ENCODE assay signal across 8 cellular contexts in genomic region chr7:29987821-29988317, GRCh38. TPM values are rescaled to one million over a fixed set of nuclear protein-coding genes. Genes with fewer than 3 reads are reported as not detected.
DNase-seq lines count a peak whose midpoint lies in the region; ATAC-seq and TF ChIP-seq lines count a peak whose summit lies in the region.

No MANE protein-coding gene starts in this region.

- peaks cover 13% of the 10 kb centered on the region for H4K20me1 ChIP-seq in GM23338 (replicated peaks; ENCODE audit: insufficient read depth)

- peak overlapping the region; percentile 80 for H3K4me3 Mint-ChIP-seq in GM23338

- H3K4me3 ChIP-seq in BE2C (ENCODE audit: low read depth, low read length) (peak overlapping the region; percentile 81), GM23338 (peak overlapping the region; percentile 94), SK-N-MC (peak overlapping the region; percentile 96), esophagus (ENCODE audit: low read depth in 1 of 2, low read length in 2 of 2) (peak overlapping the region in 1 of 2 donors; percentile 75), neuronal stem cell (ENCODE audit: low read length in 2 of 2) (peak overlapping the region in 1 of 2 donors; percentile 99)

- H3K14ac ChIP-seq in neuronal stem cell (ENCODE audit: low read length), result no peak overlapping the region

- H2BK12ac ChIP-seq in neuronal stem cell (ENCODE audit: low read length), result no peak overlapping the region

- H3K4me2 ChIP-seq in GM23338 (peak overlapping the region; percentile 98), neuronal stem cell (ENCODE audit: insufficient read depth, low read length, poor library complexity, severe bottlenecking) (peak overlapping the region; percentile 21)

- no peak overlapping the region for H4K8ac ChIP-seq in neuronal stem cell (ENCODE audit: low read depth, low read length)

- H3F3A ChIP-seq in GM23338 (replicated peaks; ENCODE audit: low read depth), result 0 out of 2 replicates have a peak, but pooled peaks cover 8% of the 10 kb centered on the region

- H3K79me1 ChIP-seq in neuronal stem cell (ENCODE audit: low read depth, low read length), result peaks cover 6% of the 10 kb centered on the region

- no peak overlapping the region for H4K91ac ChIP-seq in neuronal stem cell (ENCODE audit: low read depth, low read length, poor library complexity)

- no peak overlapping the region for H3K9ac ChIP-seq in SK-N-MC (ENCODE audit: insufficient read length)
- H3K9ac ChIP-seq in neuronal stem cell (ENCODE audit: low read depth, low read length, poor library complexity), result no peak overlapping the region

- H3K36me3 ChIP-seq in BE2C (peaks cover 13% of the 10 kb centered on the region), GM23338 (ENCODE audit: insufficient read depth) (no peaks in the 10 kb centered on the region; the same call in 1 of the 2 replicates), SK-N-MC (ENCODE audit: insufficient read depth, low read length) (no peaks in the 10 kb centered on the region), esophagus (ENCODE audit: control insufficient read depth in 2 of 2, insufficient read depth in 2 of 2, low read length in 1 of 2) (no peaks in the 10 kb centered on the region), neuronal stem cell (replicated peaks in 1 of 2; ENCODE audit: control insufficient read depth in 2 of 2, insufficient read depth in 2 of 2, low read length in 2 of 2) (peaks cover 0 to 6% of the 10 kb centered on the region in 2 donors)

- no peak overlapping the region for H3K23ac ChIP-seq in neuronal stem cell (ENCODE audit: low read depth, low read length, poor library complexity)

- 0 out of 3 replicates have a peak, but pooled peaks cover 11% of the 10 kb centered on the region for H3K36me3 Mint-ChIP-seq in GM23338 (ENCODE audit: low read depth)

- H2AK5ac ChIP-seq in neuronal stem cell (ENCODE audit: low read depth, low read length), result no peak overlapping the region

- H3K79me2 ChIP-seq in GM23338 (replicated peaks; ENCODE audit: insufficient read depth), result peaks cover 57% of the 10 kb centered on the region

- H2AFZ ChIP-seq in GM23338 (no peak overlapping the region), neuronal stem cell (ENCODE audit: low read length) (peak overlapping the region; percentile 94)

- peaks cover 18% of the 10 kb centered on the region for H3K4me1 Mint-ChIP-seq in GM23338

- TF ChIP-seq CTCF in BE2C (IDR thresholded peaks at IDR 0.05; ENCODE audit: low read depth, low read length) (no peak), GM23338 (conservative IDR thresholded peaks at IDR 0.05; ENCODE audit: low read depth in 2 of 2) (no peak)

- peaks cover 8% of the 10 kb centered on the region for H3K9me3 Mint-ChIP-seq in GM23338

- no peak overlapping the region for H2BK15ac ChIP-seq in neuronal stem cell (ENCODE audit: low read length)

- H3K27me3 Mint-ChIP-seq in GM23338 (ENCODE audit: insufficient read depth, low read depth, poor library complexity), result peaks cover 11% of the 10 kb centered on the region

- H3K4me1 ChIP-seq in BE2C (no peaks in the 10 kb centered on the region), GM23338 (ENCODE audit: insufficient read depth) (peaks cover 17% of the 10 kb centered on the region), esophagus (ENCODE audit: control insufficient read depth in 2 of 2, insufficient read depth in 2 of 2, low read length in 1 of 2) (peaks cover 0 to 3% of the 10 kb centered on the region in 2 donors), neuronal stem cell (ENCODE audit: control insufficient read depth in 2 of 2, insufficient read depth in 1 of 2, low read depth in 1 of 2, low read length in 2 of 2) (peaks cover 5 to 14% of the 10 kb centered on the region in 2 donors)

- H3K27ac ChIP-seq in GM23338 (ENCODE audit: low read depth), result peak overlapping the region; percentile 42
- H3K27ac ChIP-seq in SK-N-MC, result peak overlapping the region; percentile 49; the same call in 1 of the 2 replicates
- peak overlapping the region; percentile 85 to 96 for H3K27ac ChIP-seq in esophagus (ENCODE audit: low read depth in 2 of 2, low read length in 1 of 2)
- no peak overlapping the region for H3K27ac ChIP-seq in neuronal stem cell (replicated peaks; ENCODE audit: low read length)

- DNase-seq in BE2C, result no peak
- DNase-seq in GM23338 (ENCODE audit: low spot score), result peak; percentile 61
- DNase-seq in SK-N-MC (ENCODE audit: low read depth, low spot score), result no peak
- DNase-seq in neuronal stem cell (ENCODE audit: low spot score), result peak; percentile 31
- DNase-seq in GOT3 (lab: John Stamatoyannopoulos, UW), result no peak

- no peak overlapping the region for H3K27ac Mint-ChIP-seq in GM23338

- H2BK5ac ChIP-seq in neuronal stem cell (ENCODE audit: low read length), result no peak overlapping the region

- ATAC-seq in GM23338 (no peak), GM21528 (IDR thresholded peaks at IDR 0.05; ENCODE audit: low FRiP score, unreplicated experiment) (no peak), HG03442 (IDR thresholded peaks at IDR 0.05; ENCODE audit: unreplicated experiment) (no peak)

- no peaks in the 10 kb centered on the region for H3K27me3 ChIP-seq in BE2C
- H3K27me3 ChIP-seq in GM23338 (ENCODE audit: insufficient read depth), result peaks cover 17% of the 10 kb centered on the region
- H3K27me3 ChIP-seq in esophagus (ENCODE audit: control insufficient read depth in 1 of 2, insufficient read depth in 2 of 2, low read length in 2 of 2), result no peaks in the 10 kb centered on the region
- H3K27me3 ChIP-seq in neuronal stem cell (ENCODE audit: control insufficient read depth in 3 of 3, insufficient read depth in 3 of 3, low read depth in 1 of 3, low read length in 3 of 3), result no peaks in the 10 kb centered on the region

- 52 to 57% methylated on average over 8 of the region's 8 CpGs for WGBS in esophagus, 2 donors
- no CpG with 5 or more reads among the region's 8 CpGs for WGBS in neuronal stem cell (ENCODE audit: extremely low coverage in 2 of 2, insufficient read length in 2 of 2, insufficient replicate concordance in 1 of 2), 2 donors

- H3K18ac ChIP-seq in neuronal stem cell (ENCODE audit: low read length), result no peak overlapping the region

- no peaks in the 10 kb centered on the region for H3K9me2 ChIP-seq in GM23338 (ENCODE audit: insufficient read depth)

- H3K4ac ChIP-seq in neuronal stem cell (ENCODE audit: low read length), result no peak overlapping the region

- H2BK120ac ChIP-seq in neuronal stem cell (ENCODE audit: low read depth, low read length), result no peak overlapping the region

- H3K9me3 ChIP-seq in BE2C, result no peaks in the 10 kb centered on the region
- H3K9me3 ChIP-seq in SK-N-MC (ENCODE audit: low read depth, low read length), result no peaks in the 10 kb centered on the region; the same call in 1 of the 2 replicates
- H3K9me3 ChIP-seq in esophagus (ENCODE audit: control insufficient read depth in 2 of 2, insufficient read depth in 1 of 2, low read depth in 1 of 2, low read length in 1 of 2), result no peaks in the 10 kb centered on the region
- peaks cover 4 to 8% of the 10 kb centered on the region in 2 donors for H3K9me3 ChIP-seq in neuronal stem cell (replicated peaks in 1 of 2; ENCODE audit: control insufficient read depth in 2 of 2, insufficient read depth in 1 of 2, low read depth in 1 of 2, low read length in 2 of 2)

TF ChIP-seq in GM23338, 12 proteins besides CTCF, POLR2A, EP300 and RAD21 (continues in another document):
- no peak for TF ChIP-seq CREB1 (CRISPR knock-in tag; IDR thresholded peaks at IDR 0.05; ENCODE audit: low read depth)
- TF ChIP-seq EZH2 (IDR thresholded peaks at IDR 0.05; ENCODE audit: low read depth, unreplicated experiment), result no peak
- TF ChIP-seq ZNF331 (CRISPR knock-in tag; IDR thresholded peaks at IDR 0.05; ENCODE audit: low read depth), result no peak
- TF ChIP-seq POLR2AphosphoS5 (IDR thresholded peaks at IDR 0.05; ENCODE audit: low read depth), result no peak
- no peak for TF ChIP-seq NANOG (IDR thresholded peaks at IDR 0.05; ENCODE audit: borderline replicate concordance)

RNA-seq across cellular contexts. Expression of gene SCRN1, which starts 1.7 kb away (rescaled TPM):
- polyA plus RNA-seq in BE2C (2012; ENCODE audit: insufficient read depth, insufficient read length, low read depth), result 90.4 TPM
- 60.5 and 66.7 TPM in 2 replicates for total RNA-seq in GM23338 (2014; rRNA removed; shearing (Covaris generic))
- polyA plus RNA-seq in GM23338 (2016; fragmentation: Nextera tagmentation; extraction: Ambion mirVana) (15.2 and 15.6 TPM in 2 replicates), esophagus (1 to 10 TPM; 3.0 to 8.2 TPM)
- 55.6 TPM for polyA plus RNA-seq in neuronal stem cell (2013, experiment 1 of 2)
- polyA plus RNA-seq in neuronal stem cell (2013, experiment 2 of 2), result 56.6 TPM

RNA-seq across cellular contexts. Expression of gene FKBP14, which starts 38.6 kb away (rescaled TPM):
- 8.8 TPM for polyA plus RNA-seq in BE2C (2012; ENCODE audit: insufficient read depth, insufficient read length, low read depth)
- 11.8 and 21.4 TPM in 2 replicates for total RNA-seq in GM23338 (2014; rRNA removed; shearing (Covaris generic))
- polyA plus RNA-seq in GM23338 (2016; fragmentation: Nextera tagmentation; extraction: Ambion mirVana) (10.4 and 12.9 TPM in 2 replicates), esophagus (1 to 10 TPM; 1.9 to 3.0 TPM)
- 5.4 TPM for polyA plus RNA-seq in neuronal stem cell (2013, experiment 1 of 2)
- 4.9 TPM for polyA plus RNA-seq in neuronal stem cell (2013, experiment 2 of 2)

RNA-seq across cellular contexts. Expression of gene PLEKHA8, which starts 40.3 kb away (rescaled TPM):
- 3.6 TPM for polyA plus RNA-seq in BE2C (2012; ENCODE audit: insufficient read depth, insufficient read length, low read depth)
- 36.9 and 44.9 TPM in 2 replicates for total RNA-seq in GM23338 (2014; rRNA removed; shearing (Covaris generic))
- polyA plus RNA-seq in GM23338 (2016; fragmentation: Nextera tagmentation; extraction: Ambion mirVana) (10.2 and 11.6 TPM in 2 replicates), esophagus (1 to 10 TPM; 2.3 to 2.7 TPM)
- polyA plus RNA-seq in neuronal stem cell (2013, experiment 1 of 2), result 31.2 TPM
- polyA plus RNA-seq in neuronal stem cell (2013, experiment 2 of 2), result 31.6 TPM

Comparison
In these comparisons a context has a peak if more than half of its experiments do, and no peak if none do; other contexts are left out.
1. DNase-seq: peak in GM23338 (single experiment) and neuronal stem cell (single experiment); none in BE2C (single experiment), SK-N-MC (single experiment) and GOT3 (single experiment).